21 cellular contexts compared by ENCODE assay signal in genomic region chr1:219495737-219496408, GRCh38.
"Had no signal": no experiment of that assay in that cellular context is flagged by ENCODE, and none has a peak within 500 bp of the region (broad histone marks: within the 10 kb centered on the region; RNA-seq: fewer than 3 reads in every experiment).

No MANE protein-coding gene starts in this region.

- H3K36me3 ChIP-seq: left ventricle myocardium inferior, thyroid gland, WERI-Rb-1 had no signal

- H3K4me1 ChIP-seq: left ventricle myocardium inferior, thyroid gland had no signal

- H3K9me3 ChIP-seq: left ventricle myocardium inferior, thyroid gland had no signal

- H3K27ac ChIP-seq: coronary artery, left ventricle myocardium inferior, thyroid gland, WERI-Rb-1 had no signal

- DNase-seq: activated CD4-positive, alpha-beta T cell treated with anti-CD3 and anti-CD28 coated beads for 1 hour; activated CD8-positive, alpha-beta memory T cell treated with anti-CD3 and anti-CD28 coated beads for 24 hours; activated CD8-positive, alpha-beta memory T cell treated with anti-CD3 and anti-CD28 coated beads, Interleukin-2, amount 50 U/mL, for 48 hours; activated effector memory CD4-positive, alpha-beta T cell treated with Interleukin-2 at 50 U/mL for 16 hours; activated naive CD4-positive, alpha-beta T cell treated with anti-CD3 and anti-CD28 coated beads, Interleukin-2, amount 50 U/mL, for 16 hours; activated T-cell treated with anti-CD3 and anti-CD28 coated beads, Interleukin-2, amount 50 U/mL, for 48 hours; aorta; head of caudate nucleus; kidney; left ventricle myocardium inferior; mammary epithelial cell; midbrain; nephron progenitor cell; nucleus accumbens; stimulated activated CD4-positive, alpha-beta T cell treated with anti-CD3 and anti-CD28 coated beads, Interleukin-12 subunit alpha, Interleukin-12 subunit beta, amount 100 ng/mL, for 4 hours; stimulated activated CD4-positive, alpha-beta T cell treated with anti-CD3 and anti-CD28 coated beads, Interleukin-1b, Interleukin-23, amount 100 ng/mL, for 48 hours; stimulated activated CD8-positive, alpha-beta memory T cell treated with anti-CD3 and anti-CD28 coated beads, Interleukin-4, amount 100 ng/mL, for 48 hours; stimulated activated naive CD4-positive, alpha-beta T cell; thyroid gland; WERI-Rb-1 had no signal

- H3K4me3 ChIP-seq: coronary artery, left ventricle myocardium inferior, thyroid gland had no signal

- H3K27me3 ChIP-seq: thyroid gland had no signal
